Comparison of ENCODE assay signal across 11 cellular contexts in the genomic region with DNA sequence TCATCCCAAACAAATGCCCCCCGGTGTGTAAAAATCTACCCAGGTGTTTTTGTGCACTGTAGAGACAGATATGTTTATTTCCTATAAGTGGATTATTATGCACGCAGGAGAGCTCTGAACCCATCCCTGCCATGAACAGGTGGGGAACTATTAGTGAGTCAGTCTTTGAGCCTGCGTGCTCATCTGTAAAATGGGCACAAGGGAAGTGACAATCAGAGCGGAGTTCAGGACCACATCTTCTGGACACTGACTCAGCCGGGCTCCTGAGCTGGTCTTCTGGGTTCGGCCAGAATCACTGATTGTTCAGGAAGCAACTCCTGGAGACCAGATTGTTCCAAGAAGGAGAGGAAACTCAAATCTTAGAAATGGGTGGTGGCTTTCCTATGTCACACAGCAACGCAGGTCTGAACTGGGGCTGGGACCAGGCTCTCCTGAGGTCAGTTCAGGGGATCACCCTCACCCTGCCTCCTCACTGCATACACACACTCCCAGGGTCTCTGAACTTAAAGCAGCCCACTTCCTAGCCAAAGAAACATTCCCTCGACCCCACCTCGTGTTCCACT. TPM values are rescaled to one million over a fixed set of nuclear protein-coding genes. Genes with fewer than 3 reads are reported as not detected.
DNase-seq lines count a peak whose midpoint lies in the region; ATAC-seq, FAIRE-seq and TF ChIP-seq lines count a peak whose summit lies in the region.
"Had no signal": no experiment of that assay in that cellular context is flagged by ENCODE, and none has a peak within 500 bp of the region (broad histone marks: within the 10 kb centered on the region; RNA-seq: fewer than 3 reads in every experiment).

No MANE protein-coding gene starts in this region.

- CTCF ChIA-PET in PC-9 (lab: Charles Lee) = no interaction called here

- no peaks in the 10 kb centered on the region for H3K9me3 ChIP-seq in PC-9 (ENCODE audit: insufficient read depth, low read depth)

- H3K4me1 ChIP-seq in PC-9 (replicated peaks; ENCODE audit: insufficient read depth) (peaks cover 50% of the 10 kb centered on the region), foreskin keratinocyte (peaks cover 1% of the 10 kb centered on the region)

- H3K27me3 ChIP-seq in PC-9 (ENCODE audit: insufficient read depth, low read depth) (no peaks in the 10 kb centered on the region), bronchial epithelial cell (ENCODE audit: control insufficient read depth, insufficient read depth, low read length) (no peaks in the 10 kb centered on the region), foreskin keratinocyte (no peaks in the 10 kb centered on the region)

- TF ChIP-seq CTCF in PC-9 (conservative IDR thresholded peaks at IDR 0.05) (no peak), bronchial epithelial cell (IDR thresholded peaks at IDR 0.05; ENCODE audit: insufficient read depth, low read length, severe bottlenecking) (no peak), foreskin keratinocyte (conservative IDR thresholded peaks at IDR 0.05) (no peak)

- H3K79me2 ChIP-seq in PC-9 (ENCODE audit: low read depth) = no peaks in the 10 kb centered on the region

- H3K36me3 ChIP-seq in PC-9 (ENCODE audit: low read depth) (no peaks in the 10 kb centered on the region), bronchial epithelial cell (ENCODE audit: control insufficient read depth, insufficient read depth, low read length) (no peaks in the 10 kb centered on the region)

- H2AFZ ChIP-seq in PC-9 = no peak overlapping the region
- H2AFZ ChIP-seq: GM23248 had no signal

- H3F3A ChIP-seq in PC-9 (ENCODE audit: insufficient read depth, low read depth) = peaks cover 31% of the 10 kb centered on the region

- no peaks in the 10 kb centered on the region for H4K20me1 ChIP-seq in PC-9 (ENCODE audit: insufficient read depth)

- ATAC-seq in foreskin keratinocyte = no peak
- no peak for ATAC-seq in HG03135 (IDR thresholded peaks at IDR 0.05; ENCODE audit: unreplicated experiment)
- ATAC-seq: HCT116 had no signal

- FAIRE-seq in bronchial epithelial cell (lab: Jason Lieb, UNC) = peak; percentile 13
- FAIRE-seq: H54 had no signal

- H3K4me2 ChIP-seq in PC-9 = 0 out of 2 replicates have a peak overlapping the region, but pooled peaks have one; percentile 9

- H3K27ac ChIP-seq in PC-9 (no peak overlapping the region), foreskin keratinocyte (no peak overlapping the region)
- H3K27ac ChIP-seq: GM23248 had no signal

- DNase-seq in PC-9 (no peak), bronchial epithelial cell (ENCODE audit: low read depth) (no peak), mesenteric fat pad (ENCODE audit: low spot score) (peak; percentile 65), foreskin keratinocyte (no peak), SIG-M5 treated with dmso at 0.1 percent for 504 hours (lab: John Stamatoyannopoulos, UW; ENCODE audit: unreplicated experiment) (no peak)
- DNase-seq: DMS53, GF-D8, GM23248 had no signal

- H3K4me3 ChIP-seq in PC-9 (no peak overlapping the region), bronchial epithelial cell (ENCODE audit: low read depth, low read length) (no peak overlapping the region)
- H3K4me3 ChIP-seq: GM23248 had no signal

- intact Hi-C loops in PC-9 (cut with micrococcal nuclease; ENCODE audit: unreplicated experiment) = no loop called here

- POLR2A ChIA-PET in PC-9 (lab: Charles Lee; ENCODE audit: unreplicated experiment) = no interaction called here

- BruUV-seq in PC-9 (replicated peaks; lab: Mats Ljungman, UMichigan) = no TSS peak

- H3K9me2 ChIP-seq in PC-9 (ENCODE audit: insufficient read depth) = no peaks in the 10 kb centered on the region

RNA-seq across cellular contexts. Expression of a gene that starts 27.3 kb away (rescaled TPM):
- 286 and 333 TPM in 2 replicates for total RNA-seq in PC-9 (2021)
- total RNA-seq in bronchial epithelial cell = 0.51 and 5.5 TPM in 2 replicates
- 131 TPM for total RNA-seq in mesenteric fat pad
- 17.4 and 41.2 TPM in 2 replicates for total RNA-seq in foreskin keratinocyte
- 13.7 and 29.5 TPM in 2 replicates for polyA plus RNA-seq in foreskin keratinocyte
